Comparison of ENCODE assay signal across 22 cellular contexts in genomic region chr2:10224734-10225133, GRCh38.
"Had no signal": no experiment of that assay in that cellular context is flagged by ENCODE, and none has a peak within 500 bp of the region (broad histone marks: within the 10 kb centered on the region; RNA-seq: fewer than 3 reads in every experiment).

No MANE protein-coding gene starts in this region.

- H3K4me3 ChIP-seq: dorsolateral prefrontal cortex, gastrocnemius medialis, hepatocyte, psoas muscle, skin epidermis, suprapubic skin, transverse colon had no signal

- H3K27me3 ChIP-seq: hepatocyte, neutrophil, transverse colon had no signal

- H3K36me3 ChIP-seq: gastrocnemius medialis, neutrophil, suprapubic skin, transverse colon had no signal

- DNase-seq: effector CD4-positive, alpha-beta T cell; foreskin fibroblast; gastrocnemius medialis; kidney; mesenchymal stem cell; midbrain; naive thymus-derived CD4-positive, alpha-beta T cell; stimulated activated CD4-positive, alpha-beta T cell treated with anti-CD3 and anti-CD28 coated beads, Interleukin-15, amount 100 ng/mL, for 24 hours; stimulated activated CD4-positive, alpha-beta T cell treated with anti-CD3 and anti-CD28 coated beads, Interleukin-2, amount 100 ng/mL, for 48 hours; stimulated activated naive B cell treated with anti-CD40 and anti-IgM and Interleukin-4, amounts not matched to agents 10 μg/mL and 1 μg/mL and 100 μg/mL, for 72 hours; stimulated activated naive CD8-positive, alpha-beta T cell treated with anti-CD3 and anti-CD28 coated beads, Interleukin-15, amount 100 ng/mL, for 72 hours; transverse colon had no signal

- H3K36me3 Mint-ChIP-seq: naive thymus-derived CD4-positive, alpha-beta T cell; stimulated activated naive B cell treated with anti-CD40 and anti-IgM and Interleukin-4, amounts not matched to agents 10 μg/mL and 1 μg/mL and 100 μg/mL, for 72 hours had no signal

- H3K4me3 Mint-ChIP-seq: naive thymus-derived CD4-positive, alpha-beta T cell; stimulated activated naive B cell treated with anti-CD40 and anti-IgM and Interleukin-4, amounts not matched to agents 10 μg/mL and 1 μg/mL and 100 μg/mL, for 72 hours; stimulated activated naive CD8-positive, alpha-beta T cell treated with anti-CD3 and anti-CD28 coated beads, Interleukin-15, amount 100 ng/mL, for 72 hours had no signal

- H3K27ac Mint-ChIP-seq: naive thymus-derived CD4-positive, alpha-beta T cell; stimulated activated naive B cell treated with anti-CD40 and anti-IgM and Interleukin-4, amounts not matched to agents 10 μg/mL and 1 μg/mL and 100 μg/mL, for 72 hours had no signal

- H3K9me3 Mint-ChIP-seq: naive thymus-derived CD4-positive, alpha-beta T cell; stimulated activated naive B cell treated with anti-CD40 and anti-IgM and Interleukin-4, amounts not matched to agents 10 μg/mL and 1 μg/mL and 100 μg/mL, for 72 hours; stimulated activated naive CD8-positive, alpha-beta T cell treated with anti-CD3 and anti-CD28 coated beads, Interleukin-15, amount 100 ng/mL, for 72 hours had no signal

- H3K9me3 ChIP-seq: gastrocnemius medialis, neutrophil, psoas muscle, suprapubic skin, transverse colon had no signal

- H3K27ac ChIP-seq: dorsolateral prefrontal cortex, epithelial cell of prostate, gastrocnemius medialis, hepatocyte, neutrophil, parathyroid adenoma, psoas muscle, skin epidermis, suprapubic skin had no signal

- H3K4me1 Mint-ChIP-seq: stimulated activated naive B cell treated with anti-CD40 and anti-IgM and Interleukin-4, amounts not matched to agents 10 μg/mL and 1 μg/mL and 100 μg/mL, for 72 hours had no signal

- H3K4me1 ChIP-seq: gastrocnemius medialis, parathyroid adenoma, psoas muscle, suprapubic skin had no signal

- ATAC-seq: esophagus mucosa; gastrocnemius medialis; left lobe of liver; psoas muscle; stimulated activated naive B cell treated with anti-CD40 and anti-IgM and Interleukin-4, amounts not matched to agents 10 μg/mL and 1 μg/mL and 100 μg/mL, for 72 hours; stimulated activated naive CD8-positive, alpha-beta T cell treated with anti-CD3 and anti-CD28 coated beads, Interleukin-15, amount 100 ng/mL, for 72 hours had no signal
